ENCODE assay signal across 1 cellular context in genomic region chr11:88618716-88619462, GRCh38.
TF ChIP-seq lines count a peak whose summit lies in the region.

No MANE protein-coding gene starts in this region.

TF ChIP-seq in GM23338, 12 proteins besides CTCF, POLR2A, EP300 and RAD21 (continued from another document):
- TF ChIP-seq ETS1 (IDR thresholded peaks at IDR 0.05) (no peak), ZNF331 (CRISPR knock-in tag; IDR thresholded peaks at IDR 0.05; ENCODE audit: low read depth) (no peak), REST (IDR thresholded peaks at IDR 0.05; ENCODE audit: unreplicated experiment) (no peak)
TF ChIP-seq in GM23338: peak in this region for 0.
